Comparison of ENCODE assay signal across 8 cellular contexts in the genomic region with DNA sequence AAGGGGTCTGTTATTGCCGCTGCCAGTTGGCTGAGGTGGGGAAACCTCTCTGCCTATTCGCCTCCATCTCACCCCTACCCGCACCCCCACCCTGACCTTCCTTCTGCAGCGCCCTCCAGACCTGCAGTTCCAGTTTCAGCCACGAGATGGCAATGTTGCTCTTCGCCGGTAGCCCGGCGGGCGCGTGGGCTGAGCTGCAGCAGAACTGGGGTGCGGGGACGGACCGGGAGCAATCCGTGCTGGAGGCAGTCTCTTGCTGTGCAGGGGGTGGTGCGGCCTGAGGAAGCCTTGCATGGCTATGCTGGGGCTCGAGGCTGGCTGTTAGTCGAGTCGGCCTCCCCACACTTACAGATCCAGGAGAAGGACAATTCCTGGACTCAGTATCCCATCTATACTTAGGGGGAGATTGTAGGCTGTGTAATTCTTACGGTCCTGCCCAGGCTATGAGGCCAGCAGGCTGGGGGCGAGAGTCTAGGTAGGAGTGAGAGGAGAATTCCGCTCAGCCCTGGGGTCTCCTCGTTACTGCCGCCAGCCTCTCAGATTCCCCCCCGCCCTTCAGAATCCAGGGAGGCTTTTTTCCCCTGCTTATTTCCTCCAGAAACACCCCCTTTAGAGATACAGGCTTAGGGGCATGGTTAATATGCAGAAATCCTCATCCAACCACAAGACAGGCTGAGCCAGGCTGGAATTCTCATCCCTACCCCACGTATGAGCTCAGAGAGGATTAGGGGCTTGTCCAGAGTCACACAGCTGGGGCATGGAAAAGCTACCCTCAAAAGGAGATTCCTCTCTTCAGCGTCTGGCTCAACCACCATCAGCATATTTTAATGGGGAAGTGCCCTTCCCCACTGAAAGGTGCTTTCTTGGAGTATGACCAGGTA. TPM values are rescaled to one million over a fixed set of nuclear protein-coding genes. Genes with fewer than 3 reads are reported as not detected.
A peak's percentile ranks its signal among the peaks of the same experiment; 100 is the strongest.
DNase-seq lines count a peak whose midpoint lies in the region; ATAC-seq, FAIRE-seq and TF ChIP-seq lines count a peak whose summit lies in the region.

No MANE protein-coding gene starts in this region.

- H3K36me3 ChIP-seq in SJCRH30, result no peaks in the 10 kb centered on the region

- H3K27me3 ChIP-seq in SJCRH30, result peaks cover 4% of the 10 kb centered on the region; the same call in 1 of the 2 replicates

- DNase-seq in ELF-1 (ENCODE audit: low read depth, low spot score) (peak; percentile 88), KG1 (lab: John Stamatoyannopoulos, UW) (peak; percentile 55), SJCRH30 (peak; percentile 70 to 82), Right ventricle myocardium superior (peak; percentile 86), progenitor cell of endocrine pancreas (ENCODE audit: low spot score, unreplicated experiment) (peak; percentile 79), urothelium cell line (ENCODE audit: low spot score) (peak; percentile 86)
- peak; percentile 83 for DNase-seq in activated naive CD4-positive, alpha-beta T cell treated with anti-CD3 and anti-CD28 coated beads, Interleukin-2, amount 10 ng/mL, durations not matched to agents 7 days and 5 days

- CTCF ChIA-PET in activated naive CD4-positive, alpha-beta T cell treated with anti-CD3 and anti-CD28 coated beads, Interleukin-2, amount 10 ng/mL, durations not matched to agents 7 days and 5 days (lab: Charles Lee), result interaction anchor here (1.0 to 3.2 kb wide), 13 partner anchors 9 to 589 kb away, joined by 3 to 24 read pairs (median 4); no protein-coding TSS in a partner anchor

- H3K9me3 ChIP-seq in SJCRH30 (replicated peaks), result no peaks in the 10 kb centered on the region

- H3K9me3 Mint-ChIP-seq in activated naive CD4-positive, alpha-beta T cell treated with anti-CD3 and anti-CD28 coated beads, Interleukin-2, amount 10 ng/mL, durations not matched to agents 7 days and 5 days, result no peaks in the 10 kb centered on the region
- H3K9me3 Mint-ChIP-seq in progenitor cell of endocrine pancreas (ENCODE audit: low read depth), result no peaks in the 10 kb centered on the region

- no peaks in the 10 kb centered on the region for H3K36me3 Mint-ChIP-seq in activated naive CD4-positive, alpha-beta T cell treated with anti-CD3 and anti-CD28 coated beads, Interleukin-2, amount 10 ng/mL, durations not matched to agents 7 days and 5 days
- H3K36me3 Mint-ChIP-seq in progenitor cell of endocrine pancreas (ENCODE audit: insufficient read depth), result no peaks in the 10 kb centered on the region

- no peak overlapping the region for H3K27ac Mint-ChIP-seq in activated naive CD4-positive, alpha-beta T cell treated with anti-CD3 and anti-CD28 coated beads, Interleukin-2, amount 10 ng/mL, durations not matched to agents 7 days and 5 days
- H3K27ac Mint-ChIP-seq in progenitor cell of endocrine pancreas, result no peak overlapping the region

- peaks cover 4% of the 10 kb centered on the region for H3K4me1 Mint-ChIP-seq in activated naive CD4-positive, alpha-beta T cell treated with anti-CD3 and anti-CD28 coated beads, Interleukin-2, amount 10 ng/mL, durations not matched to agents 7 days and 5 days
- peaks cover 2% of the 10 kb centered on the region for H3K4me1 Mint-ChIP-seq in progenitor cell of endocrine pancreas (ENCODE audit: low read depth)

- no peak overlapping the region for H3K4me3 Mint-ChIP-seq in activated naive CD4-positive, alpha-beta T cell treated with anti-CD3 and anti-CD28 coated beads, Interleukin-2, amount 10 ng/mL, durations not matched to agents 7 days and 5 days
- H3K4me3 Mint-ChIP-seq in progenitor cell of endocrine pancreas (ENCODE audit: low read depth), result peak overlapping the region; percentile 5

- ATAC-seq in GM21619 (IDR thresholded peaks at IDR 0.05; ENCODE audit: unreplicated experiment) (peak; percentile 63), Right ventricle myocardium superior (ENCODE audit: poor library complexity) (peak; percentile 72)

- peak; percentile 96 for FAIRE-seq in urothelium cell line (lab: Jason Lieb, UNC)

- H3K27ac ChIP-seq in SJCRH30, result no peak overlapping the region

- peaks cover 67% of the 10 kb centered on the region for H3K27me3 Mint-ChIP-seq in activated naive CD4-positive, alpha-beta T cell treated with anti-CD3 and anti-CD28 coated beads, Interleukin-2, amount 10 ng/mL, durations not matched to agents 7 days and 5 days
- peaks cover 67% of the 10 kb centered on the region for H3K27me3 Mint-ChIP-seq in progenitor cell of endocrine pancreas

- H3K4me1 ChIP-seq in SJCRH30, result peaks cover 8% of the 10 kb centered on the region; the same call in 1 of the 2 replicates

- no peak overlapping the region for H3K4me3 ChIP-seq in SJCRH30

- TF ChIP-seq CTCF in progenitor cell of endocrine pancreas (IDR thresholded peaks at IDR 0.05; ENCODE audit: unreplicated experiment), result peak; percentile 97

- intact Hi-C loops in Right ventricle myocardium superior (cut with DNase I), result loop anchor here (5.0 to 10.0 kb wide), 3 partner anchors 89 to 1691 kb away; no protein-coding TSS in a partner anchor

RNA-seq across cellular contexts. Expression of a gene that starts 2.8 kb away (rescaled TPM):
- total RNA-seq in SJCRH30 (2014; rRNA removed; shearing (Covaris generic)), result 0.03 and 0.08 TPM in 2 replicates
- 6.1 TPM for total RNA-seq in Right ventricle myocardium superior
- total RNA-seq in progenitor cell of endocrine pancreas, result 0.98 and 1.4 TPM in 2 replicates
